ENCODE assay signal across 9 cellular contexts in the genomic region with DNA sequence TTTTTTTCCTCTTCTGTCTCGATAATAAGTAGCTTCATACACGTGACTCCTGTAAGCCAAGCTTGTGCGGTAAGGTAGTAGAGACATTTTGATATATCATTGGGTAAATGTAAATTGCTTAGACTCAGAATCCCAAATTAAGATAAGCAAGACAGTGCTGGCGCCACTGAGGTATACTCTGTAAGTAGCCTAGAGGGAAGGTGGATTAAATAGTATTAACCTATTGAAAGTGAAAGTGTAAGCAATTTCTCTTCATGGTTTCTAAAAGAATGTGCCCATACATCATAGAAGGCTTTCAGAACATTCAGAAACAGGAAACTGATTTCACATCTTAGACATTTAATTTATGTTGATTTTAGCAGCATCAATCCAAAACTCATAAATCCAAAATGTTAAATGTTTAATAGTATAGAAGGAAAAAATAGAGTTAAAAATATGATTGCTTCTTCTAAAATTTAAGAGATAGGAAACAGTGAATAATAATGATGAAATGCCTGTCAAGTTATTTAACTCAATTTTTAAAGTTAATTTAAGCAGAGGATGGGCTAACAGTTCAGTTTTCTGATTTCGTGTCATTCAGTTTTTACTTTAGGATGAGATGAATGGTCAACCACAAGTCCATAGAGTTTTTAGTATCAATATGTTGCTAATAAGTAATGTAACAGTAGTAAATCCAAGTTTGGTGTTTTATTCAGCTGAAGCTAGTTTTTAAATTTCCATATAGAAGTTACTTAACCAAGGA. TPM values are rescaled to one million over a fixed set of nuclear protein-coding genes. Genes with fewer than 3 reads are reported as not detected.
DNase-seq lines count a peak whose midpoint lies in the region; ATAC-seq, FAIRE-seq and TF ChIP-seq lines count a peak whose summit lies in the region.
"Had no signal": no experiment of that assay in that cellular context is flagged by ENCODE, and none has a peak within 500 bp of the region (broad histone marks: within the 10 kb centered on the region; RNA-seq: fewer than 3 reads in every experiment).

No MANE protein-coding gene starts in this region.

- ATAC-seq in HG03135 (IDR thresholded peaks at IDR 0.05; ENCODE audit: unreplicated experiment) (peak; percentile 81), gastrocnemius medialis (no peak)
- peak; percentile 38 for ATAC-seq in activated T-helper 17 cell treated with anti-CD3 and anti-CD28 coated beads, Interleukin-2, amount 50 U/mL, for 72 hours (replicated peaks)

- H3K36me3 ChIP-seq in gastrocnemius medialis = no peaks in the 10 kb centered on the region

- H3K4me3 ChIP-seq in gastrocnemius medialis = no peak overlapping the region

- H3K27ac Mint-ChIP-seq in activated naive CD4-positive, alpha-beta T cell treated with anti-CD3 and anti-CD28 coated beads, Interleukin-2, amount 50 U/mL, for 24 hours = peak overlapping the region; percentile 82
- no peak overlapping the region for H3K27ac Mint-ChIP-seq in activated T-helper 17 cell treated with anti-CD3 and anti-CD28 coated beads, Interleukin-2, amount 50 U/mL, for 72 hours

- H3K36me3 Mint-ChIP-seq in activated naive CD4-positive, alpha-beta T cell treated with anti-CD3 and anti-CD28 coated beads, Interleukin-2, amount 50 U/mL, for 24 hours = no peaks in the 10 kb centered on the region
- no peaks in the 10 kb centered on the region for H3K36me3 Mint-ChIP-seq in activated T-helper 17 cell treated with anti-CD3 and anti-CD28 coated beads, Interleukin-2, amount 50 U/mL, for 72 hours (ENCODE audit: low read depth)

- H3K9me3 Mint-ChIP-seq in activated naive CD4-positive, alpha-beta T cell treated with anti-CD3 and anti-CD28 coated beads, Interleukin-2, amount 50 U/mL, for 24 hours = no peaks in the 10 kb centered on the region
- H3K9me3 Mint-ChIP-seq in activated T-helper 17 cell treated with anti-CD3 and anti-CD28 coated beads, Interleukin-2, amount 50 U/mL, for 72 hours = no peaks in the 10 kb centered on the region

- no peak for FAIRE-seq in H54 (lab: Jason Lieb, UNC)

- no peak overlapping the region for H3K27ac ChIP-seq in gastrocnemius medialis

- H3K27me3 Mint-ChIP-seq in activated naive CD4-positive, alpha-beta T cell treated with anti-CD3 and anti-CD28 coated beads, Interleukin-2, amount 50 U/mL, for 24 hours = peaks cover 3% of the 10 kb centered on the region
- peaks cover 6% of the 10 kb centered on the region for H3K27me3 Mint-ChIP-seq in activated T-helper 17 cell treated with anti-CD3 and anti-CD28 coated beads, Interleukin-2, amount 50 U/mL, for 72 hours

- DNase-seq in activated naive CD4-positive, alpha-beta T cell (lab: John Stamatoyannopoulos, UW) = no peak
- DNase-seq in gastrocnemius medialis (no peak), H54 (ENCODE audit: insufficient read length, low spot score) (no peak), cortex of kidney (lab: John Stamatoyannopoulos, UW) (no peak), DMS 273 treated with DMSO at 0.1 percent for 48 hours (lab: John Stamatoyannopoulos, UW) (no peak)
- DNase-seq: C1 segment of cervical spinal cord had no signal

- H3K4me1 ChIP-seq in gastrocnemius medialis = no peaks in the 10 kb centered on the region

- peaks cover 21% of the 10 kb centered on the region for H3K4me1 Mint-ChIP-seq in activated naive CD4-positive, alpha-beta T cell treated with anti-CD3 and anti-CD28 coated beads, Interleukin-2, amount 50 U/mL, for 24 hours
- peaks cover 15% of the 10 kb centered on the region for H3K4me1 Mint-ChIP-seq in activated T-helper 17 cell treated with anti-CD3 and anti-CD28 coated beads, Interleukin-2, amount 50 U/mL, for 72 hours

- H3K9me3 ChIP-seq in gastrocnemius medialis = no peaks in the 10 kb centered on the region

- in situ Hi-C loops in gastrocnemius medialis (cut with MboI; ENCODE audit: low sequenced_read_pairs in 4 of 4) = loop anchor here in 3 of 4 donors (10.0 to 25.0 kb wide), 4 partner anchors 101 to 1251 kb away; a partner anchor contains a TSS

- intact Hi-C loops in gastrocnemius medialis (cut with DNase I; ENCODE audit: low total_unique reads) = loop anchor here (2.0 kb wide), 1 partner anchor 485 kb away; no protein-coding TSS in a partner anchor

- no peak for TF ChIP-seq POLR2A in gastrocnemius medialis (IDR thresholded peaks at IDR 0.05)
- no peak for TF ChIP-seq POLR2A in H54 (IDR thresholded peaks at IDR 0.05; ENCODE audit: low read depth, low read length)

- no peaks in the 10 kb centered on the region for H3K27me3 ChIP-seq in gastrocnemius medialis

- peak overlapping the region; percentile 74 for H3K4me3 Mint-ChIP-seq in activated naive CD4-positive, alpha-beta T cell treated with anti-CD3 and anti-CD28 coated beads, Interleukin-2, amount 50 U/mL, for 24 hours
- peak overlapping the region; percentile 27 for H3K4me3 Mint-ChIP-seq in activated T-helper 17 cell treated with anti-CD3 and anti-CD28 coated beads, Interleukin-2, amount 50 U/mL, for 72 hours

- no peak for TF ChIP-seq CTCF in gastrocnemius medialis (IDR thresholded peaks at IDR 0.05 in 4 of 5, conservative IDR thresholded peaks at IDR 0.05 in 1 of 5)

RNA-seq across cellular contexts. Expression of a gene that starts 36.8 kb away (rescaled TPM):
- total RNA-seq in activated T-helper 17 cell treated with anti-CD3 and anti-CD28 coated beads, Interleukin-2, amount 50 U/mL, for 72 hours = not detected
- total RNA-seq in gastrocnemius medialis = not detected

Comparison
In these comparisons a context has a peak if more than half of its experiments do, and no peak if none do; other contexts are left out.
1. ATAC-seq: peak in HG03135 (single experiment) and activated T-helper 17 cell treated with anti-CD3 and anti-CD28 coated beads, Interleukin-2, amount 50 U/mL, for 72 hours (single experiment); none in gastrocnemius medialis (0 of 2).